ENCODE assay signal across 22 cellular contexts in genomic region chr5:174414315-174414710, GRCh38.
"Had no signal": no experiment of that assay in that cellular context is flagged by ENCODE, and none has a peak within 500 bp of the region (broad histone marks: within the 10 kb centered on the region; RNA-seq: fewer than 3 reads in every experiment).

No MANE protein-coding gene starts in this region.

- ATAC-seq: activated CD8-positive, alpha-beta memory T cell treated with anti-CD3 and anti-CD28 coated beads, Interleukin-2, amount 10 ng/mL, durations not matched to agents 7 days and 5 days; activated T-cell treated with anti-CD3 and anti-CD28 coated beads, Interleukin-2, amount 50 U/mL, for 4 hours; K562; T-cell had no signal

- H2AFZ ChIP-seq: PC-9 had no signal

- H3K4me3 ChIP-seq: K562, PC-9 had no signal

- H3K27me3 Mint-ChIP-seq: activated CD8-positive, alpha-beta memory T cell treated with anti-CD3 and anti-CD28 coated beads, Interleukin-2, amount 10 ng/mL, durations not matched to agents 7 days and 5 days had no signal

- H3K4me1 Mint-ChIP-seq: activated B cell treated with CpG ODN at 0.5 μM for 24 hours had no signal

- H3K27ac ChIP-seq: PC-9 had no signal

- H3K36me3 Mint-ChIP-seq: activated CD8-positive, alpha-beta memory T cell treated with anti-CD3 and anti-CD28 coated beads, Interleukin-2, amount 10 ng/mL, durations not matched to agents 7 days and 5 days; activated naive CD8-positive, alpha-beta T cell; T-cell had no signal

- H3K27ac Mint-ChIP-seq: activated B cell treated with CpG ODN at 0.5 μM for 24 hours; activated CD4-positive, alpha-beta T cell treated with anti-CD3 and anti-CD28 coated beads, Interleukin-2, amount 10 ng/mL, durations not matched to agents 24 days and 14 days; activated CD8-positive, alpha-beta memory T cell treated with anti-CD3 and anti-CD28 coated beads, Interleukin-2, amount 10 ng/mL, durations not matched to agents 7 days and 5 days; activated naive CD8-positive, alpha-beta T cell; T-cell had no signal

- DNase-seq: activated B cell treated with CpG ODN at 0.5 μM for 24 hours; activated CD4-positive, alpha-beta T cell treated with anti-CD3 and anti-CD28 coated beads for 1 hour; activated CD4-positive, alpha-beta T cell treated with anti-CD3 and anti-CD28 coated beads, Interleukin-2, amount 10 ng/mL, durations not matched to agents 24 days and 14 days; activated CD4-positive, alpha-beta T cell treated with anti-CD3 and anti-CD28 coated beads, Interleukin-2, amount 50 U/mL, for 48 hours; activated CD8-positive, alpha-beta memory T cell treated with anti-CD3 and anti-CD28 coated beads, Interleukin-2, amount 10 ng/mL, durations not matched to agents 7 days and 5 days; activated effector memory CD4-positive, alpha-beta T cell treated with anti-CD3 and anti-CD28 coated beads, Interleukin-2, amount 50 U/mL, for 16 hours; activated naive CD4-positive, alpha-beta T cell treated with Interleukin-2 at 50 U/mL for 16 hours; activated T-cell treated with anti-CD3 and anti-CD28 coated beads, Interleukin-2, amount 50 U/mL, for 4 hours; Karpas-422; NCI-H1105 treated with DMSO at 0.1 percent for 48 hours; NCI-H1436 treated with DMSO at 0.1 percent for 48 hours; NCI-H187; NCI-H2081; NCI-H446; NCI-H524; PC-9; SHP77 treated with DMSO at 0.1 percent for 48 hours; T-cell; T-helper 2 cell; T1000 had no signal

- H3K4me3 Mint-ChIP-seq: activated B cell treated with CpG ODN at 0.5 μM for 24 hours; activated CD4-positive, alpha-beta T cell treated with anti-CD3 and anti-CD28 coated beads, Interleukin-2, amount 10 ng/mL, durations not matched to agents 24 days and 14 days; activated CD8-positive, alpha-beta memory T cell treated with anti-CD3 and anti-CD28 coated beads, Interleukin-2, amount 10 ng/mL, durations not matched to agents 7 days and 5 days; activated naive CD8-positive, alpha-beta T cell; activated T-cell treated with anti-CD3 and anti-CD28 coated beads, Interleukin-2, amount 50 U/mL, for 4 hours; T-cell had no signal

- H3K9me3 Mint-ChIP-seq: activated CD4-positive, alpha-beta T cell treated with anti-CD3 and anti-CD28 coated beads, Interleukin-2, amount 10 ng/mL, durations not matched to agents 24 days and 14 days; activated T-cell treated with anti-CD3 and anti-CD28 coated beads, Interleukin-2, amount 50 U/mL, for 4 hours; T-cell had no signal

- H3K4me2 ChIP-seq: PC-9 had no signal
